In the genomic region with DNA sequence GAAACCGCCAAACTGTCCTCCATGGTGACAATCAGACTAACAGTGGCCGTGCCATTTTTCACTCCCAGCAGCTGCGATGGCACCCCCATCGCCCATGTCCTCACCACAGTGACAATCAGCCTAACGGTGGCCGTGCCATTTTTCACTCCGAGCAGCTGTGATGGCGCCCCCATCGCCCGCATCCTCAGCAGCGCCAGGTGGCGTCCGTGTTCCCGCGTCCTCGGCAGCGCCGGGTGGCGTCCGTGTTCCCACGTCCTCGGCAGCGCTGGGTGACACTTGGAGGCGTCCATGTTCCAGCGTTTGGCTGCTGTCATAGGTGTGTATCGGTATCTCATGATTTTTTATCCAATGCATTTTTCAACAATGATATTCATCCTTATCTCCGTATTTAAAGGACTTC, we compare ENCODE assay signal across 15 cellular contexts.
DNase-seq lines count a peak whose midpoint lies in the region; ATAC-seq and TF ChIP-seq lines count a peak whose summit lies in the region.
"Had no signal": no experiment of that assay in that cellular context is flagged by ENCODE, and none has a peak within 500 bp of the region (broad histone marks: within the 10 kb centered on the region; RNA-seq: fewer than 3 reads in every experiment).

No MANE protein-coding gene starts in this region.

- H3K4me1 Mint-ChIP-seq in stimulated activated memory B cell treated with anti-CD40 and anti-IgM and Interleukin-4, amounts not matched to agents 10 μg/mL and 1 μg/mL and 100 μg/mL, for 72 hours = no peaks in the 10 kb centered on the region
- peaks cover 18% of the 10 kb centered on the region for H3K4me1 Mint-ChIP-seq in nephron progenitor cell
- H3K4me1 Mint-ChIP-seq: CD14-positive monocyte had no signal

- DNase-seq in cardiac septum (ENCODE audit: low spot score) (peak; percentile 51), left cardiac atrium (no peak), islet precursor cell (peak; percentile 24), posterior vena cava (ENCODE audit: low spot score) (peak; percentile 35), NCI-H446 treated with DMSO at 0.1 percent for 48 hours (lab: John Stamatoyannopoulos, UW) (no peak), nephron progenitor cell (no peak)
- DNase-seq: 8988T; CD4-positive, alpha-beta memory T cell; DMS153; DMS79; GF-D8; HCEC 1CT had no signal

- no peak overlapping the region for H3K27ac Mint-ChIP-seq in stimulated activated memory B cell treated with anti-CD40 and anti-IgM and Interleukin-4, amounts not matched to agents 10 μg/mL and 1 μg/mL and 100 μg/mL, for 72 hours
- H3K27ac Mint-ChIP-seq in nephron progenitor cell = no peak overlapping the region
- H3K27ac Mint-ChIP-seq: CD4-positive, alpha-beta memory T cell had no signal

- intact Hi-C loops in cardiac septum (cut with DNase I) = no loop called here
- intact Hi-C loops in left cardiac atrium (cut with DNase I) = no loop called here
- intact Hi-C loops in posterior vena cava (cut with DNase I) = no loop called here

- no peak overlapping the region for H3K4me3 Mint-ChIP-seq in stimulated activated memory B cell treated with anti-CD40 and anti-IgM and Interleukin-4, amounts not matched to agents 10 μg/mL and 1 μg/mL and 100 μg/mL, for 72 hours
- H3K4me3 Mint-ChIP-seq in nephron progenitor cell = no peak overlapping the region
- H3K4me3 Mint-ChIP-seq: CD14-positive monocyte; CD4-positive, alpha-beta memory T cell had no signal

- peaks cover 13% of the 10 kb centered on the region for H3K9me3 Mint-ChIP-seq in stimulated activated memory B cell treated with anti-CD40 and anti-IgM and Interleukin-4, amounts not matched to agents 10 μg/mL and 1 μg/mL and 100 μg/mL, for 72 hours
- H3K9me3 Mint-ChIP-seq in nephron progenitor cell = peaks cover 23% of the 10 kb centered on the region

- TF ChIP-seq CTCF in nephron progenitor cell (IDR thresholded peaks at IDR 0.05) = no peak

- ATAC-seq in left cardiac atrium (no peak), GM19397 (IDR thresholded peaks at IDR 0.05; ENCODE audit: unreplicated experiment) (no peak)
- no peak for ATAC-seq in stimulated activated memory B cell treated with anti-CD40 and anti-IgM and Interleukin-4, amounts not matched to agents 10 μg/mL and 1 μg/mL and 100 μg/mL, for 72 hours

- no peaks in the 10 kb centered on the region for H3K36me3 Mint-ChIP-seq in stimulated activated memory B cell treated with anti-CD40 and anti-IgM and Interleukin-4, amounts not matched to agents 10 μg/mL and 1 μg/mL and 100 μg/mL, for 72 hours
- no peaks in the 10 kb centered on the region for H3K36me3 Mint-ChIP-seq in nephron progenitor cell (ENCODE audit: low read depth)
- H3K36me3 Mint-ChIP-seq: CD14-positive monocyte; CD4-positive, alpha-beta memory T cell had no signal

- no peaks in the 10 kb centered on the region for H3K27me3 Mint-ChIP-seq in stimulated activated memory B cell treated with anti-CD40 and anti-IgM and Interleukin-4, amounts not matched to agents 10 μg/mL and 1 μg/mL and 100 μg/mL, for 72 hours
- peaks cover 22% of the 10 kb centered on the region for H3K27me3 Mint-ChIP-seq in nephron progenitor cell (ENCODE audit: low read depth, poor library complexity)

Comparison
In these comparisons a context has a peak if more than half of its experiments do, and no peak if none do; other contexts are left out.
1. DNase-seq: peak in cardiac septum (single experiment), islet precursor cell (single experiment) and posterior vena cava (single experiment); none in left cardiac atrium (single experiment), NCI-H446 treated with DMSO at 0.1 percent for 48 hours (single experiment) and nephron progenitor cell (single experiment).